Comparison of ENCODE assay signal across 20 cellular contexts in the genomic region with DNA sequence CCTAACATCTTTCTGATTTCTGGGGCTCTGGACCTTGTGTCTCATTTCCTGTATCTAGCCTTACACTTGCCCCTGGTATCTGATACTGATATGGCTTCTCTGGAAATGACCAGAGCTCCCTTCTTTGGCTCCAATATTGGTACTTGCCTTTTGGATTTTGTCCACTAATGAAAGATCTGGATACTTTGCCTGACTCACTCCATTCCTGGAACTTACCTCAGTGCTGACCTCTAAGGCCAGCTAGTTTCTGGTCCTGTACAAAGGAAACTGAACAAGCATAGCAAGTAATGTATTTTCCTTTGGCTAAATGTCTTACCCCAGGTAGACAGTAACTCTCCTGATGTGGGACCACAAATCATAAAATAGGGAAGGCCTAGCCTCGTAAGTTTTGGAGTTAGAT.
DNase-seq lines count a peak whose midpoint lies in the region; ATAC-seq and TF ChIP-seq lines count a peak whose summit lies in the region.
"Had no signal": no experiment of that assay in that cellular context is flagged by ENCODE, and none has a peak within 500 bp of the region (broad histone marks: within the 10 kb centered on the region; RNA-seq: fewer than 3 reads in every experiment).

No MANE protein-coding gene starts in this region.

- BruUV-seq in Panc1 (replicated peaks; lab: Mats Ljungman, UMichigan), result no TSS peak

- 75 to 88% methylated on average over 1 of the region's 1 CpG for WGBS in body of pancreas, 2 donors

- H3K36me3 ChIP-seq in ACC112 (ENCODE audit: insufficient read depth, low read length) (no peaks in the 10 kb centered on the region), Panc1 (ENCODE audit: control insufficient read depth, insufficient read depth, low read length) (no peaks in the 10 kb centered on the region), body of pancreas (replicated peaks in 1 of 2; ENCODE audit: insufficient read depth in 1 of 2, low read depth in 2 of 2) (no peaks in the 10 kb centered on the region), Peyer's patch (no peaks in the 10 kb centered on the region)
- H3K36me3 ChIP-seq: BLaER1 treated with 17β-estradiol and CSF1 and Interleukin-3, amounts not matched to agents 10 nM and 100 nM; prostate gland; spleen; upper lobe of right lung had no signal

- POLR2A ChIA-PET in Panc1 (lab: Charles Lee), result no interaction called here

- H3K4me1 ChIP-seq in ACC112 (ENCODE audit: control insufficient read depth, insufficient read depth, low read length, unreplicated experiment) (peaks cover 12% of the 10 kb centered on the region), Panc1 (ENCODE audit: control insufficient read depth, insufficient read depth, low read length) (peaks cover 2% of the 10 kb centered on the region), body of pancreas (no peaks in the 10 kb centered on the region), Peyer's patch (peaks cover 0 to 7% (median 0%) of the 10 kb centered on the region in 4 donors)
- H3K4me1 ChIP-seq: prostate gland, spleen, upper lobe of right lung had no signal

- ATAC-seq in Panc1 (no peak), body of pancreas (no peak)
- ATAC-seq: stimulated activated naive CD8-positive, alpha-beta T cell treated with anti-CD3 and anti-CD28 coated beads, Interleukin-15, amount 100 ng/mL, for 72 hours; upper lobe of right lung had no signal

- TF ChIP-seq CTCF in Panc1 (IDR thresholded peaks at IDR 0.05), result no peak
- no peak for TF ChIP-seq CTCF in fibroblast of pulmonary artery (IDR thresholded peaks at IDR 0.05; ENCODE audit: low read length, missing control alignments)
- TF ChIP-seq CTCF in body of pancreas (IDR thresholded peaks at IDR 0.05), result no peak
- TF ChIP-seq CTCF in Peyer's patch (IDR thresholded peaks at IDR 0.05), result no peak

- H3K27me3 ChIP-seq in ACC112 (ENCODE audit: insufficient read depth, low read length), result no peaks in the 10 kb centered on the region
- H3K27me3 ChIP-seq in Panc1 (ENCODE audit: control insufficient read depth, insufficient read depth, low read length), result no peaks in the 10 kb centered on the region
- no peaks in the 10 kb centered on the region for H3K27me3 ChIP-seq in body of pancreas
- no peaks in the 10 kb centered on the region for H3K27me3 ChIP-seq in Peyer's patch
- H3K27me3 ChIP-seq: BLaER1 treated with 17β-estradiol and CSF1 and Interleukin-3, amounts not matched to agents 10 nM and 100 nM; spleen; upper lobe of right lung had no signal

- DNase-seq in Panc1 (ENCODE audit: low read depth, low spot score) (no peak), fibroblast of pulmonary artery (ENCODE audit: low read depth) (peak; percentile 50), kidney tubule cell (ENCODE audit: low spot score) (peak; percentile 55), body of pancreas (no peak), DMS114 treated with DMSO at 0.1 percent for 48 hours (lab: John Stamatoyannopoulos, UW; ENCODE audit: unreplicated experiment) (no peak), Peyer's patch (no peak)
- DNase-seq in activated T-cell treated with anti-CD3 and anti-CD28 coated beads, Interleukin-2, amount 50 U/mL, for 1 hour, result no peak
- DNase-seq: activated CD4-positive, alpha-beta memory T cell treated with anti-CD3 and anti-CD28 coated beads, Interleukin-2, amount 10 ng/mL, durations not matched to agents 7 days and 5 days; activated naive CD4-positive, alpha-beta T cell treated with Interleukin-2 at 50 U/mL for 16 hours; activated T-cell treated with anti-CD3 and anti-CD28 coated beads, Interleukin-2, amount 50 U/mL, for 24 hours; NCI-H1417; NCI-H524 treated with DMSO at 0.1 percent for 48 hours; RPMI8226; spleen; stimulated activated CD4-positive, alpha-beta T cell treated with anti-CD3 and anti-CD28 coated beads, Interleukin-4, amount 100 ng/mL, for 4 hours; stimulated activated naive CD8-positive, alpha-beta T cell treated with anti-CD3 and anti-CD28 coated beads, Interleukin-15, amount 100 ng/mL, for 72 hours; upper lobe of right lung had no signal

- peak overlapping the region; percentile 64 for H2AFZ ChIP-seq in ACC112 (ENCODE audit: low read length, unreplicated experiment)

- H3K27ac ChIP-seq in ACC112 (ENCODE audit: low read depth, low read length) (no peak overlapping the region), Panc1 (ENCODE audit: low read length) (peak overlapping the region; percentile 8; the same call in 1 of the 2 replicates), body of pancreas (no peak overlapping the region), Peyer's patch (no peak overlapping the region)
- H3K27ac ChIP-seq: BLaER1 treated with 17β-estradiol and CSF1 and Interleukin-3, amounts not matched to agents 10 nM and 100 nM; prostate gland; spleen; upper lobe of right lung had no signal

- no peak for TF ChIP-seq POLR2A in body of pancreas (IDR thresholded peaks at IDR 0.05)
- TF ChIP-seq POLR2A in Peyer's patch (IDR thresholded peaks at IDR 0.05), result no peak

- intact Hi-C loops in Panc1 (cut with micrococcal nuclease; ENCODE audit: unreplicated experiment), result no loop called here
- intact Hi-C loops in body of pancreas (cut with DNase I), result no loop called here

- CTCF ChIA-PET in Panc1 (lab: Charles Lee), result no interaction called here

- in situ Hi-C loops in Panc1 (cut with HindIII; ENCODE audit: low pct_unique_long_range_greater_than_20kb, low sequenced_read_pairs), result no loop called here

- H3K4me3 ChIP-seq in ACC112 (ENCODE audit: low read depth, low read length) (no peak overlapping the region), Panc1 (ENCODE audit: low read depth in 2 of 2, low read length in 2 of 2) (no peak overlapping the region), fibroblast of pulmonary artery (replicated peaks; ENCODE audit: low read depth, low read length) (no peak overlapping the region), body of pancreas (no peak overlapping the region), Peyer's patch (no peak overlapping the region)
- H3K4me3 ChIP-seq: BLaER1 treated with 17β-estradiol and CSF1 and Interleukin-3, amounts not matched to agents 10 nM and 100 nM; prostate gland; spleen; upper lobe of right lung had no signal

- H3K9me3 ChIP-seq in Panc1 (ENCODE audit: control insufficient read depth, insufficient read depth, low read depth, low read length), result no peaks in the 10 kb centered on the region
- H3K9me3 ChIP-seq in body of pancreas, result no peaks in the 10 kb centered on the region
- no peaks in the 10 kb centered on the region for H3K9me3 ChIP-seq in Peyer's patch
- H3K9me3 ChIP-seq: BLaER1 treated with 17β-estradiol and CSF1 and Interleukin-3, amounts not matched to agents 10 nM and 100 nM; prostate gland; spleen; upper lobe of right lung had no signal

- H3K79me2 ChIP-seq in ACC112 (ENCODE audit: control insufficient read depth, insufficient read depth, low read length, unreplicated experiment), result no peaks in the 10 kb centered on the region

Comparison
In these comparisons a context has a peak if more than half of its experiments do, and no peak if none do; other contexts are left out.
1. DNase-seq: peak in fibroblast of pulmonary artery (single experiment) and kidney tubule cell (single experiment); none in Panc1 (single experiment), body of pancreas (0 of 4), DMS114 treated with DMSO at 0.1 percent for 48 hours (single experiment), Peyer's patch (0 of 3) and activated T-cell treated with anti-CD3 and anti-CD28 coated beads, Interleukin-2, amount 50 U/mL, for 1 hour (single experiment).